ENCODE assay signal across 12 cellular contexts in genomic region chr3:100899440-100900091, GRCh38.
DNase-seq lines count a peak whose midpoint lies in the region; ATAC-seq and TF ChIP-seq lines count a peak whose summit lies in the region.
"Had no signal": no experiment of that assay in that cellular context is flagged by ENCODE, and none has a peak within 500 bp of the region (broad histone marks: within the 10 kb centered on the region; RNA-seq: fewer than 3 reads in every experiment).

No MANE protein-coding gene starts in this region.

- no peaks in the 10 kb centered on the region for H3K9me3 Mint-ChIP-seq in HFFc6
- H3K9me3 Mint-ChIP-seq: activated B cell treated with CpG ODN at 0.5 μM for 24 hours had no signal

- H3K36me3 Mint-ChIP-seq in HFFc6 (ENCODE audit: low read depth): peaks cover 10% of the 10 kb centered on the region; the same call in 1 of the 2 replicates

- TF ChIP-seq CTCF in HFFc6 (IDR thresholded peaks at IDR 0.05): no peak
- no peak for TF ChIP-seq CTCF in right atrium auricular region (IDR thresholded peaks at IDR 0.05)

- in situ Hi-C loops in KBM-7 (cut with MboI; ENCODE audit: low pct_unique_long_range_greater_than_20kb, low sequenced_read_pairs): no loop called here

- no peak overlapping the region for H3K27ac ChIP-seq in right atrium auricular region
- H3K27ac ChIP-seq: left ventricle myocardium inferior had no signal

- no peaks in the 10 kb centered on the region for H3K36me3 ChIP-seq in right atrium auricular region
- H3K36me3 ChIP-seq: left ventricle myocardium inferior had no signal

- H3K27me3 Mint-ChIP-seq in HFFc6 (ENCODE audit: insufficient read depth): no peaks in the 10 kb centered on the region

- peak overlapping the region; percentile 20; the same call in 1 of the 2 replicates for H3K4me3 Mint-ChIP-seq in HFFc6
- H3K4me3 Mint-ChIP-seq: activated B cell treated with CpG ODN at 0.5 μM for 24 hours; central memory CD8-positive, alpha-beta T cell had no signal

- H3K27ac Mint-ChIP-seq in HFFc6: peak overlapping the region; percentile 58
- H3K27ac Mint-ChIP-seq: activated B cell treated with CpG ODN at 0.5 μM for 24 hours had no signal

- no peak overlapping the region for H3K4me3 ChIP-seq in right atrium auricular region
- H3K4me3 ChIP-seq: left ventricle myocardium inferior had no signal

- no peaks in the 10 kb centered on the region for H3K9me3 ChIP-seq in right atrium auricular region
- H3K9me3 ChIP-seq: left ventricle myocardium inferior had no signal

- H3K4me1 Mint-ChIP-seq in HFFc6 (ENCODE audit: low read depth): peaks cover 58% of the 10 kb centered on the region

- H3K4me1 ChIP-seq in right atrium auricular region: no peaks in the 10 kb centered on the region
- H3K4me1 ChIP-seq: left ventricle myocardium inferior had no signal

- DNase-seq in HFFc6 (peak; percentile 22), KBM-7 (peak; percentile 20), iris pigment epithelial cell (ENCODE audit: low read depth) (peak; percentile 47), NCI-H1048 (lab: John Stamatoyannopoulos, UW) (no peak), right atrium auricular region (ENCODE audit: low spot score) (no peak), islet precursor cell (no peak), amygdala (lab: John Stamatoyannopoulos, UW) (no peak)
- DNase-seq: activated B cell treated with CpG ODN at 0.5 μM for 24 hours; left ventricle myocardium inferior; stimulated activated CD4-positive, alpha-beta T cell treated with anti-CD3 and anti-CD28 coated beads, Interleukin-2, amount 100 ng/mL, for 24 hours had no signal

- no peaks in the 10 kb centered on the region for H3K27me3 ChIP-seq in right atrium auricular region

- ATAC-seq in GM18861 (IDR thresholded peaks at IDR 0.05; ENCODE audit: unreplicated experiment): peak; percentile 82

Comparison
In these comparisons a context has a peak if more than half of its experiments do, and no peak if none do; other contexts are left out.
1. DNase-seq: peak in HFFc6 (single experiment), KBM-7 (single experiment) and iris pigment epithelial cell (single experiment); none in NCI-H1048 (single experiment), right atrium auricular region (single experiment), islet precursor cell (single experiment) and amygdala (0 of 56).